26 cellular contexts compared by ENCODE assay signal in genomic region chr12:23888396-23889068, GRCh38.
A peak's percentile ranks its signal among the peaks of the same experiment; 100 is the strongest.
DNase-seq lines count a peak whose midpoint lies in the region; ATAC-seq and TF ChIP-seq lines count a peak whose summit lies in the region.
"Had no signal": no experiment of that assay in that cellular context is flagged by ENCODE, and none has a peak within 500 bp of the region (broad histone marks: within the 10 kb centered on the region; RNA-seq: fewer than 3 reads in every experiment).

No MANE protein-coding gene starts in this region.

- H3K4me1 Mint-ChIP-seq in GM23338: no peaks in the 10 kb centered on the region
- H3K4me1 Mint-ChIP-seq in activated naive CD8-positive, alpha-beta T cell treated with anti-CD3 and anti-CD28 coated beads, Interleukin-2, amount 50 U/mL, for 24 hours: no peaks in the 10 kb centered on the region
- H3K4me1 Mint-ChIP-seq: activated CD4-positive, alpha-beta memory T cell treated with anti-CD3 and anti-CD28 coated beads, Interleukin-2, amount 10 ng/mL, durations not matched to agents 7 days and 5 days; CD8-positive, alpha-beta memory T cell; T-helper 17 cell had no signal

- H3K4me2 ChIP-seq in GM23338 (no peak overlapping the region), neural cell (ENCODE audit: low read length) (peak overlapping the region; percentile 5), PC-9 (no peak overlapping the region)

- H3K9me3 ChIP-seq in neural cell (ENCODE audit: low read length) (no peaks in the 10 kb centered on the region), PC-9 (ENCODE audit: insufficient read depth, low read depth) (no peaks in the 10 kb centered on the region; the same call in 1 of the 2 replicates)
- H3K9me3 ChIP-seq: ascending aorta, BE2C, heart right ventricle, neutrophil, psoas muscle, tibial artery had no signal

- H3K27ac ChIP-seq in GM23338 (ENCODE audit: low read depth): no peak overlapping the region
- no peak overlapping the region for H3K27ac ChIP-seq in neural cell (ENCODE audit: low read length)
- H3K27ac ChIP-seq in PC-9: no peak overlapping the region
- H3K27ac ChIP-seq in foreskin keratinocyte: no peak overlapping the region
- H3K27ac ChIP-seq: ascending aorta, heart right ventricle, neutrophil, psoas muscle, RWPE1, tibial artery had no signal

- no peaks in the 10 kb centered on the region for H3K36me3 Mint-ChIP-seq in GM23338 (ENCODE audit: low read depth)
- no peaks in the 10 kb centered on the region for H3K36me3 Mint-ChIP-seq in activated naive CD8-positive, alpha-beta T cell treated with anti-CD3 and anti-CD28 coated beads, Interleukin-2, amount 50 U/mL, for 24 hours (ENCODE audit: low read depth)
- H3K36me3 Mint-ChIP-seq: activated naive CD8-positive, alpha-beta T cell; CD8-positive, alpha-beta memory T cell had no signal

- intact Hi-C loops in PC-9 (cut with micrococcal nuclease; ENCODE audit: unreplicated experiment): no loop called here

- H3F3A ChIP-seq in GM23338 (replicated peaks; ENCODE audit: low read depth) (no peaks in the 10 kb centered on the region), neural cell (ENCODE audit: insufficient read depth, low read length, poor library complexity, severe bottlenecking) (no peaks in the 10 kb centered on the region), PC-9 (ENCODE audit: insufficient read depth, low read depth) (no peaks in the 10 kb centered on the region)

- H3K27me3 ChIP-seq in GM23338 (ENCODE audit: insufficient read depth) (no peaks in the 10 kb centered on the region), neural cell (ENCODE audit: insufficient read depth, low read depth, low read length) (no peaks in the 10 kb centered on the region), PC-9 (ENCODE audit: insufficient read depth, low read depth) (no peaks in the 10 kb centered on the region), foreskin keratinocyte (no peaks in the 10 kb centered on the region)
- H3K27me3 ChIP-seq: ascending aorta, BE2C, heart right ventricle, neutrophil, tibial artery had no signal

- H3K4me1 ChIP-seq in GM23338 (ENCODE audit: insufficient read depth): no peaks in the 10 kb centered on the region
- H3K4me1 ChIP-seq in PC-9 (replicated peaks; ENCODE audit: insufficient read depth): no peaks in the 10 kb centered on the region
- H3K4me1 ChIP-seq in foreskin keratinocyte: no peaks in the 10 kb centered on the region
- H3K4me1 ChIP-seq: BE2C, heart right ventricle, psoas muscle had no signal

- H2AFZ ChIP-seq in GM23338 (no peak overlapping the region), neural cell (ENCODE audit: low read depth, low read length) (no peak overlapping the region), PC-9 (no peak overlapping the region)

- CTCF ChIA-PET in PC-9 (lab: Charles Lee): no interaction called here

- POLR2A ChIA-PET in PC-9 (lab: Charles Lee; ENCODE audit: unreplicated experiment): no interaction called here

- DNase-seq in GM23338 (ENCODE audit: low spot score) (no peak), OCI-M1 (lab: John Stamatoyannopoulos, UW) (peak; percentile 12), choroid plexus epithelial cell (ENCODE audit: low read depth) (peak; percentile 51), PC-9 (no peak), foreskin keratinocyte (no peak), occipital lobe (lab: John Stamatoyannopoulos, UW) (no peak)
- no peak for DNase-seq in activated naive CD8-positive, alpha-beta T cell treated with anti-CD3 and anti-CD28 coated beads, Interleukin-2, amount 50 U/mL, for 24 hours
- DNase-seq: activated CD4-positive, alpha-beta memory T cell treated with anti-CD3 and anti-CD28 coated beads, Interleukin-2, amount 10 ng/mL, durations not matched to agents 7 days and 5 days; activated CD8-positive, alpha-beta memory T cell treated with anti-CD3 and anti-CD28 coated beads, Interleukin-2, amount 50 U/mL, for 48 hours; BE2C; CD8-positive, alpha-beta memory T cell; heart right ventricle; NCI-H1105; NCI-H2029; NCI-H526; psoas muscle; T-helper 17 cell; tibial artery had no signal

- H3K27me3 Mint-ChIP-seq in GM23338 (ENCODE audit: insufficient read depth, low read depth, poor library complexity): no peaks in the 10 kb centered on the region
- no peaks in the 10 kb centered on the region for H3K27me3 Mint-ChIP-seq in activated naive CD8-positive, alpha-beta T cell treated with anti-CD3 and anti-CD28 coated beads, Interleukin-2, amount 50 U/mL, for 24 hours
- H3K27me3 Mint-ChIP-seq: activated CD4-positive, alpha-beta memory T cell treated with anti-CD3 and anti-CD28 coated beads, Interleukin-2, amount 10 ng/mL, durations not matched to agents 7 days and 5 days; activated naive CD8-positive, alpha-beta T cell; CD8-positive, alpha-beta memory T cell; T-helper 17 cell had no signal

- ATAC-seq in GM23338 (no peak), foreskin keratinocyte (no peak)
- ATAC-seq in activated naive CD8-positive, alpha-beta T cell treated with anti-CD3 and anti-CD28 coated beads, Interleukin-2, amount 50 U/mL, for 24 hours: no peak
- ATAC-seq: activated CD4-positive, CD25-positive, alpha-beta regulatory T cell treated with anti-CD3 and anti-CD28 coated beads, Interleukin-2, amount 50 U/mL, for 24 hours; heart right ventricle; psoas muscle; T-helper 17 cell had no signal

- H3K9ac ChIP-seq in neural cell (ENCODE audit: low read length): no peak overlapping the region

- no peak for TF ChIP-seq CTCF in GM23338 (conservative IDR thresholded peaks at IDR 0.05; ENCODE audit: low read depth in 2 of 2)
- no peak for TF ChIP-seq CTCF in choroid plexus epithelial cell (conservative IDR thresholded peaks at IDR 0.05; ENCODE audit: low read depth, low read length)
- no peak for TF ChIP-seq CTCF in neural cell (IDR thresholded peaks at IDR 0.05; ENCODE audit: poor library complexity, severe bottlenecking)
- TF ChIP-seq CTCF in PC-9 (conservative IDR thresholded peaks at IDR 0.05): no peak
- no peak for TF ChIP-seq CTCF in foreskin keratinocyte (conservative IDR thresholded peaks at IDR 0.05)

- no peak overlapping the region for H3K4me3 Mint-ChIP-seq in GM23338
- H3K4me3 Mint-ChIP-seq in activated naive CD8-positive, alpha-beta T cell treated with anti-CD3 and anti-CD28 coated beads, Interleukin-2, amount 50 U/mL, for 24 hours: no peak overlapping the region
- H3K4me3 Mint-ChIP-seq: activated CD4-positive, alpha-beta memory T cell treated with anti-CD3 and anti-CD28 coated beads, Interleukin-2, amount 10 ng/mL, durations not matched to agents 7 days and 5 days; activated naive CD8-positive, alpha-beta T cell; CD8-positive, alpha-beta memory T cell; T-helper 17 cell had no signal

- no peak for TF ChIP-seq RAD21 in neural cell (conservative IDR thresholded peaks at IDR 0.05)

- H4K20me1 ChIP-seq in GM23338 (replicated peaks; ENCODE audit: insufficient read depth) (no peaks in the 10 kb centered on the region), neural cell (ENCODE audit: insufficient read depth) (no peaks in the 10 kb centered on the region), PC-9 (ENCODE audit: insufficient read depth) (no peaks in the 10 kb centered on the region)

- BruUV-seq in PC-9 (replicated peaks; lab: Mats Ljungman, UMichigan): no TSS peak

- H3K36me3 ChIP-seq in GM23338 (ENCODE audit: insufficient read depth) (no peaks in the 10 kb centered on the region), neural cell (ENCODE audit: insufficient read depth, low read length) (no peaks in the 10 kb centered on the region), PC-9 (ENCODE audit: low read depth) (no peaks in the 10 kb centered on the region)
- H3K36me3 ChIP-seq: ascending aorta, BE2C, heart right ventricle, neutrophil had no signal

- H3K4me3 ChIP-seq in GM23338: no peak overlapping the region
- no peak overlapping the region for H3K4me3 ChIP-seq in choroid plexus epithelial cell (ENCODE audit: low read depth, low read length)
- H3K4me3 ChIP-seq in neural cell (ENCODE audit: low read length): no peak overlapping the region
- H3K4me3 ChIP-seq in PC-9: no peak overlapping the region
- H3K4me3 ChIP-seq: ascending aorta, heart right ventricle, lung, psoas muscle, tibial artery had no signal

- H3K9me2 ChIP-seq in GM23338 (ENCODE audit: insufficient read depth) (no peaks in the 10 kb centered on the region), neural cell (ENCODE audit: insufficient read depth, low read length) (no peaks in the 10 kb centered on the region), PC-9 (ENCODE audit: insufficient read depth) (no peaks in the 10 kb centered on the region)

- TF ChIP-seq EP300 in neural cell (conservative IDR thresholded peaks at IDR 0.05; ENCODE audit: poor library complexity, severe bottlenecking): no peak

- no peaks in the 10 kb centered on the region for H3K9me3 Mint-ChIP-seq in GM23338
- no peaks in the 10 kb centered on the region for H3K9me3 Mint-ChIP-seq in activated naive CD8-positive, alpha-beta T cell treated with anti-CD3 and anti-CD28 coated beads, Interleukin-2, amount 50 U/mL, for 24 hours
- H3K9me3 Mint-ChIP-seq: activated T-helper 2 cell treated with anti-CD3 and anti-CD28 coated beads, Interferon-gamma antibody, Interleukin-2, Interleukin-4, amounts not matched to agents 10 μg/mL and 5 μg/mL and 100 μg/mL, durations not matched to agents 14 hours and 24 hours and 36 hours had no signal

- H3K27ac Mint-ChIP-seq in GM23338: peak overlapping the region; percentile 25; the same call in 1 of the 2 replicates
- H3K27ac Mint-ChIP-seq in activated naive CD8-positive, alpha-beta T cell treated with anti-CD3 and anti-CD28 coated beads, Interleukin-2, amount 50 U/mL, for 24 hours: no peak overlapping the region
- H3K27ac Mint-ChIP-seq: activated CD4-positive, alpha-beta memory T cell treated with anti-CD3 and anti-CD28 coated beads, Interleukin-2, amount 10 ng/mL, durations not matched to agents 7 days and 5 days; activated naive CD8-positive, alpha-beta T cell; activated T-helper 2 cell treated with anti-CD3 and anti-CD28 coated beads, Interferon-gamma antibody, Interleukin-2, Interleukin-4, amounts not matched to agents 10 μg/mL and 5 μg/mL and 100 μg/mL, durations not matched to agents 14 hours and 24 hours and 36 hours; CD8-positive, alpha-beta memory T cell; T-helper 17 cell had no signal

- H3K79me2 ChIP-seq in GM23338 (replicated peaks; ENCODE audit: insufficient read depth) (no peaks in the 10 kb centered on the region), neural cell (replicated peaks; ENCODE audit: insufficient read depth, low read length) (peaks cover 47% of the 10 kb centered on the region), PC-9 (ENCODE audit: low read depth) (no peaks in the 10 kb centered on the region)

TF ChIP-seq in neural cell, 6 proteins besides CTCF, POLR2A, EP300 and RAD21:
- no peak for TF ChIP-seq EZH2 (IDR thresholded peaks at IDR 0.05; ENCODE audit: borderline replicate concordance, insufficient read depth, low read length, poor library complexity, severe bottlenecking)
- no peak for TF ChIP-seq MXI1 (conservative IDR thresholded peaks at IDR 0.05; ENCODE audit: poor library complexity, severe bottlenecking)
- TF ChIP-seq POLR2AphosphoS5 (IDR thresholded peaks at IDR 0.05): no peak
- no peak for TF ChIP-seq SMC3 (conservative IDR thresholded peaks at IDR 0.05; ENCODE audit: poor library complexity)

Comparison
In these comparisons a context has a peak if more than half of its experiments do, and no peak if none do; other contexts are left out.
1. DNase-seq: peak in OCI-M1 (single experiment) and choroid plexus epithelial cell (single experiment); none in GM23338 (single experiment), PC-9 (0 of 2), foreskin keratinocyte (0 of 2), activated naive CD8-positive, alpha-beta T cell treated with anti-CD3 and anti-CD28 coated beads, Interleukin-2, amount 50 U/mL, for 24 hours (single experiment) and occipital lobe (single experiment).